20 cellular contexts compared by ENCODE assay signal in the genomic region with DNA sequence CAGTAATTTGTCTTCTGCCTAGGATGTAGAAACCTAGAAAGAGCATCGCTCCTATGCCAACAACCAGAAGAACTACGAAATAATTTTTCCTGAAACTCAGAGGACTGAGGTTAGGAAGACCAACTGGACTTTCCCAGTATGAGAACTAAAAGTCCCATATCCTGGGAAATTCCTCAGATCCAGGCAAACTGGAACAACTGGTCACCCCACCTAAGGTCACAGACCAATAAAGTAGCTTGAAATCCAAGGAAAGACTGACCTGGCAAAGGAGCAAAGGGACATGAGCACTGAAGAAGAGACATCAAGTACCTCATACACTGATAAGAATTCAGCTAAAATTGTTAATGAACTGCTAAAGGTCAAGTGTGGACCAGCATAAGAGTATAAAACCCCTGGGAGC.
"Had no signal": no experiment of that assay in that cellular context is flagged by ENCODE, and none has a peak within 500 bp of the region (broad histone marks: within the 10 kb centered on the region; RNA-seq: fewer than 3 reads in every experiment).

No MANE protein-coding gene starts in this region.

- ATAC-seq: activated CD4-positive, alpha-beta T cell treated with anti-CD3 and anti-CD28 coated beads for 36 hours; left cardiac atrium; naive thymus-derived CD8-positive, alpha-beta T cell; stimulated activated effector memory CD8-positive, alpha-beta T cell treated with anti-CD3 and anti-CD28 coated beads, Interleukin-12 subunit alpha, Interleukin-12 subunit beta, amount 100 ng/mL, for 72 hours; T-cell had no signal

- H3K27ac Mint-ChIP-seq: activated CD4-positive, alpha-beta memory T cell treated with anti-CD3 and anti-CD28 coated beads for 36 hours; brain; T-cell had no signal

- H3K4me3 ChIP-seq: dorsolateral prefrontal cortex, hepatocyte, sigmoid colon, tibial artery had no signal

- H3K27me3 ChIP-seq: dorsolateral prefrontal cortex, hepatocyte, sigmoid colon, tibial artery had no signal

- H3K27me3 Mint-ChIP-seq: activated CD4-positive, alpha-beta memory T cell treated with anti-CD3 and anti-CD28 coated beads for 36 hours; activated CD4-positive, alpha-beta T cell treated with anti-CD3 and anti-CD28 coated beads for 36 hours; naive thymus-derived CD8-positive, alpha-beta T cell; T-cell had no signal

- H3K9me3 ChIP-seq: tibial artery had no signal

- H3K9ac ChIP-seq: parathyroid adenoma had no signal

- H3K4me1 ChIP-seq: parathyroid adenoma, sigmoid colon had no signal

- H3K4me1 Mint-ChIP-seq: brain had no signal

- H3K4me2 ChIP-seq: hepatocyte had no signal

- H3K4me3 Mint-ChIP-seq: activated CD4-positive, alpha-beta memory T cell treated with anti-CD3 and anti-CD28 coated beads for 36 hours; activated CD4-positive, alpha-beta T cell treated with anti-CD3 and anti-CD28 coated beads for 36 hours; brain; naive thymus-derived CD8-positive, alpha-beta T cell; stimulated activated effector memory CD8-positive, alpha-beta T cell treated with anti-CD3 and anti-CD28 coated beads, Interleukin-12 subunit alpha, Interleukin-12 subunit beta, amount 100 ng/mL, for 72 hours; T-cell had no signal

- H3K36me3 ChIP-seq: sigmoid colon, WERI-Rb-1 had no signal

- H3K27ac ChIP-seq: dorsolateral prefrontal cortex, epithelial cell of prostate, hepatocyte, parathyroid adenoma, sigmoid colon, tibial artery, WERI-Rb-1 had no signal

- DNase-seq: activated CD4-positive, alpha-beta memory T cell treated with anti-CD3 and anti-CD28 coated beads for 36 hours; activated CD4-positive, alpha-beta T cell treated with anti-CD3 and anti-CD28 coated beads for 36 hours; activated naive CD4-positive, alpha-beta T cell; activated T-cell treated with anti-CD3 and anti-CD28 coated beads for 4 hours; anterior cingulate cortex; caudate nucleus; dorsolateral prefrontal cortex; left cardiac atrium; mesendoderm; naive thymus-derived CD8-positive, alpha-beta T cell; sigmoid colon; stimulated activated CD4-positive, alpha-beta T cell treated with anti-CD3 and anti-CD28 coated beads, Interleukin-4, amount 100 ng/mL, for 24 hours; T-cell; tibial artery; WERI-Rb-1 had no signal
